ENCODE assay signal across 1 cellular context in genomic region chr6:166691199-166691598, GRCh38.
TF ChIP-seq lines count a peak whose summit lies in the region.

No MANE protein-coding gene starts in this region.

TF ChIP-seq in IMR-90, 13 proteins besides CTCF, POLR2A, EP300 and RAD21 (continued from another document):
- no peak for TF ChIP-seq MAFK (IDR thresholded peaks at IDR 0.05; ENCODE audit: low read depth, low read length)
- no peak for TF ChIP-seq ELK1 (IDR thresholded peaks at IDR 0.05; ENCODE audit: borderline replicate concordance, low read depth, low read length)
- no peak for TF ChIP-seq MXI1 (IDR thresholded peaks at IDR 0.05; ENCODE audit: borderline replicate concordance, low read depth, low read length)
- TF ChIP-seq USF2 (IDR thresholded peaks at IDR 0.05; ENCODE audit: low read depth, low read length): no peak
- no peak for TF ChIP-seq BHLHE40 (IDR thresholded peaks at IDR 0.05; ENCODE audit: low read depth, low read length)
- no peak for TF ChIP-seq RCOR1 (IDR thresholded peaks at IDR 0.05; ENCODE audit: insufficient replicate concordance, low read length)
- no peak for TF ChIP-seq MAZ (IDR thresholded peaks at IDR 0.05; ENCODE audit: borderline replicate concordance, low read depth, low read length)
- TF ChIP-seq SMC3 (IDR thresholded peaks at IDR 0.05; ENCODE audit: low read depth, low read length): no peak
